1 cellular context compared by ENCODE assay signal in the genomic region with DNA sequence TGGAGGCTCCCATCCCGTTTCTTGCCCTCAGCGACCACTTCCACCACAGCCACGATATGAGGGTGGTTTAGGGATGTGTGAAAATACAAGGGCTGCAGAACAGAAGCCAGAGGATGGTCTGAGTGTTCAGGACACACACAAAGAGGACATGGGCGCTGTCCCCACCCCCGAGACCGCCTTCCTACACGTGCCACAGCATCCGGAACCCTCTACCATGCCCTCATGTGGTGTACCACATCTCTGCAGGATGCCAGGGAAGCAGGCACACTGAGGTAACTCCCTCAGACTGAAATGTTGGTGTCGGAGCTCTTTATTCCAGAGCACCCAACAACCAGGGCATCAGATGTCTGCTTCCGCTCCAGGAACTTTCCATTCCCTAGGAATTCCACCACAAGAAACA.
TF ChIP-seq lines count a peak whose summit lies in the region.

No MANE protein-coding gene starts in this region.

TF ChIP-seq in H1, 55 proteins besides CTCF, POLR2A, EP300 and RAD21 (continued from another document):
- TF ChIP-seq GABPA (IDR thresholded peaks at IDR 0.05; ENCODE audit: borderline replicate concordance, insufficient read depth, low read length) (no peak), TCF12 (IDR thresholded peaks at IDR 0.05; ENCODE audit: low read depth, low read length) (no peak), ZNF274 (IDR thresholded peaks at IDR 0.05; ENCODE audit: borderline replicate concordance, extremely low read depth, low read length) (no peak), SP2 (IDR thresholded peaks at IDR 0.05; ENCODE audit: low read length) (no peak), HDAC6 (IDR thresholded peaks at IDR 0.05; ENCODE audit: low read depth, low read length) (no peak), CHD2 (IDR thresholded peaks at IDR 0.05; ENCODE audit: low read length) (no peak), BRCA1 (IDR thresholded peaks at IDR 0.05; ENCODE audit: low read depth, low read length) (no peak), RXRA (IDR thresholded peaks at IDR 0.05; ENCODE audit: insufficient read depth, low read depth, low read length) (no peak), SP1 (IDR thresholded peaks at IDR 0.05; ENCODE audit: low read depth, low read length) (no peak), CEBPB (IDR thresholded peaks at IDR 0.05; ENCODE audit: low read depth, low read length) (no peak)
- TF ChIP-seq, protein P1, sequence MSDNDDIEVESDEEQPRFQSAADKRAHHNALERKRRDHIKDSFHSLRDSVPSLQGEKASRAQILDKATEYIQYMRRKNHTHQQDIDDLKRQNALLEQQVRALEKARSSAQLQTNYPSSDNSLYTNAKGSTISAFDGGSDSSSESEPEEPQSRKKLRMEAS (IDR thresholded peaks at IDR 0.05), result no peak
TF ChIP-seq in H1: peak in this region for 0.
